Comparison of ENCODE assay signal across 8 cellular contexts in the genomic region with DNA sequence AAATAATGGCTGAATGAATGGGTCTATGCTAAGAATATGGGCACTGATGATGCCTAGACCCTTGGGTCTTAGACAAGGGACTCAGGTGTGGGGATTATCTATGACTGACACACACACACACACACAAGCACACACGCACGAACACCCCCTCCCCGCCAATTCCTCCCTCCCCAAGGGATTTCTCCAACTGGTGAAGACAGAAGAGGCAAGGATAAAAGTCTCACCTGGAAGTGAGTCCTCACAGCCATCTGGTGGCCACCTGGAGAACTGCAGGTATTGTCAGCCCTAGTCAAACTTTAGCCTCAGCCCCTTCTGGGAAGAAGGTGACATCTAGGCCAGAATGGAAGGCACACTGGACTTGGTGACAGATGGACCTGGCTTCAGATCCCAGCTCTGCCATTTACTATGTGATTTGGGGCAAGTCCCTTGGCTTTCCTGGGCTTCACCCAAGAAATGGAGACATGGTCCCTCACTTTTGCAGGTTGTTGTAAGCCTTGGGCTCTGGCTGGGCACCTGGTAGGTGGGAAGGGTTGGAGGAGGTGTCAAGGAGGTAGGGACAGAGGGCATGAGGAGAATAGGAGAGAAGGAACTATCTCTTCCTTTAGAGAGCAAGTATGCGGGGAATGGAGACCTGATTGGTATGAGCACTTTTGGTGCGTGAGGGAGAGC. TPM values are rescaled to one million over a fixed set of nuclear protein-coding genes. Genes with fewer than 3 reads are reported as not detected.
DNase-seq lines count a peak whose midpoint lies in the region; ATAC-seq lines count a peak whose summit lies in the region.

No MANE protein-coding gene starts in this region.

- H3K27me3 Mint-ChIP-seq in activated naive CD8-positive, alpha-beta T cell treated with anti-CD3 and anti-CD28 coated beads for 36 hours: peaks cover 11% of the 10 kb centered on the region

- no peaks in the 10 kb centered on the region for H3K9me3 Mint-ChIP-seq in activated naive CD8-positive, alpha-beta T cell treated with anti-CD3 and anti-CD28 coated beads for 36 hours

- H3K4me3 Mint-ChIP-seq in activated naive CD8-positive, alpha-beta T cell treated with anti-CD3 and anti-CD28 coated beads for 36 hours: no peak overlapping the region

- no peak overlapping the region for H3K27ac Mint-ChIP-seq in activated naive CD8-positive, alpha-beta T cell treated with anti-CD3 and anti-CD28 coated beads for 36 hours

- no peaks in the 10 kb centered on the region for H3K36me3 Mint-ChIP-seq in activated naive CD8-positive, alpha-beta T cell treated with anti-CD3 and anti-CD28 coated beads for 36 hours

- peaks cover 7% of the 10 kb centered on the region for H3K4me1 Mint-ChIP-seq in activated naive CD8-positive, alpha-beta T cell treated with anti-CD3 and anti-CD28 coated beads for 36 hours

- no peak for ATAC-seq in GM21786 (IDR thresholded peaks at IDR 0.05; ENCODE audit: unreplicated experiment)
- no peak for ATAC-seq in HG03457 (IDR thresholded peaks at IDR 0.05; ENCODE audit: unreplicated experiment)

- peak; percentile 62 for DNase-seq in D341Med (ENCODE audit: low spot score)
- DNase-seq in HuH-7.5 (ENCODE audit: low spot score): peak; percentile 80
- peak; percentile 25 for DNase-seq in SKM-1 (lab: John Stamatoyannopoulos, UW; ENCODE audit: unreplicated experiment)
- DNase-seq in activated naive CD8-positive, alpha-beta T cell treated with anti-CD3 and anti-CD28 coated beads for 36 hours: peak; percentile 62
- DNase-seq in hypothalamus (lab: John Stamatoyannopoulos, UW): peak in 28 of 51 donors; percentile 5 to 50 (median 22)
- DNase-seq in stimulated activated CD4-positive, alpha-beta T cell treated with anti-CD3 and anti-CD28 coated beads, Interleukin-1b, Interleukin-23, amount 100 ng/mL, for 24 hours (ENCODE audit: low read depth in 4 of 4, low spot score in 1 of 4): peak; percentile 49 to 69 (median 60)

RNA-seq across cellular contexts. Expression of a gene that starts 4.0 kb away (rescaled TPM):
- 1 to 10 TPM; 3.5 to 3.9 TPM for total RNA-seq in activated naive CD8-positive, alpha-beta T cell treated with anti-CD3 and anti-CD28 coated beads for 36 hours

RNA-seq across cellular contexts. Expression of a gene that starts 5.3 kb away (rescaled TPM):
- total RNA-seq in activated naive CD8-positive, alpha-beta T cell treated with anti-CD3 and anti-CD28 coated beads for 36 hours: not detected

RNA-seq across cellular contexts. Expression of a gene that starts 13.8 kb away (rescaled TPM):
- total RNA-seq in activated naive CD8-positive, alpha-beta T cell treated with anti-CD3 and anti-CD28 coated beads for 36 hours: not detected

RNA-seq across cellular contexts. Expression of a gene that starts 21.7 kb away (rescaled TPM):
- 1 to 10 TPM; 3.0 to 4.5 TPM for total RNA-seq in activated naive CD8-positive, alpha-beta T cell treated with anti-CD3 and anti-CD28 coated beads for 36 hours

RNA-seq across cellular contexts. Expression of a gene that starts 46.6 kb away (rescaled TPM):
- 10 to 100 TPM; 39.6 to 45.5 TPM for total RNA-seq in activated naive CD8-positive, alpha-beta T cell treated with anti-CD3 and anti-CD28 coated beads for 36 hours

Comparison
In these comparisons a context has a peak if more than half of its experiments do, and no peak if none do; other contexts are left out.
1. DNase-seq: peak in every context shown above with its lines; median percentile 80 in HuH-7.5; 62 in D341Med; 62 in activated naive CD8-positive, alpha-beta T cell treated with anti-CD3 and anti-CD28 coated beads for 36 hours; 60 in stimulated activated CD4-positive, alpha-beta T cell treated with anti-CD3 and anti-CD28 coated beads, Interleukin-1b, Interleukin-23, amount 100 ng/mL, for 24 hours; 25 in SKM-1; 22 in hypothalamus.